ENCODE assay signal across 27 cellular contexts in genomic region chr2:222622900-222623299, GRCh38. TPM values are rescaled to one million over a fixed set of nuclear protein-coding genes. Genes with fewer than 3 reads are reported as not detected.
"Had no signal": no experiment of that assay in that cellular context is flagged by ENCODE, and none has a peak within 500 bp of the region (broad histone marks: within the 10 kb centered on the region; RNA-seq: fewer than 3 reads in every experiment).

No MANE protein-coding gene starts in this region.

- H3K4me3 Mint-ChIP-seq: activated CD8-positive, alpha-beta T cell treated with anti-CD3 and anti-CD28 coated beads, Interleukin-2, amount 10 ng/mL, durations not matched to agents 7 days and 5 days; activated naive CD4-positive, alpha-beta T cell treated with anti-CD3 and anti-CD28 coated beads, Interleukin-2, amount 50 U/mL, for 24 hours; immature natural killer cell; naive thymus-derived CD8-positive, alpha-beta T cell; stimulated activated naive CD8-positive, alpha-beta T cell treated with anti-CD3 and anti-CD28 coated beads, Interleukin-15, Interleukin-2, amounts not matched to agents 100 ng/mL and 50 ng/mL, for 24 hours had no signal

- H3K36me3 ChIP-seq: ovary, uterus had no signal

- H3K4me1 ChIP-seq: adrenal gland, ascending aorta, psoas muscle, right atrium auricular region, suprapubic skin, tibial nerve, uterus had no signal

- H3K4me1 Mint-ChIP-seq: activated naive CD4-positive, alpha-beta T cell treated with anti-CD3 and anti-CD28 coated beads, Interleukin-2, amount 50 U/mL, for 24 hours; immature natural killer cell had no signal

- H3K27ac ChIP-seq: adrenal gland, ascending aorta, brain microvascular endothelial cell, hepatocyte, ovary, psoas muscle, right atrium auricular region, suprapubic skin, tibial nerve, uterus had no signal

- H3K27me3 Mint-ChIP-seq: activated naive CD4-positive, alpha-beta T cell treated with anti-CD3 and anti-CD28 coated beads, Interleukin-2, amount 50 U/mL, for 24 hours; naive thymus-derived CD8-positive, alpha-beta T cell; stimulated activated naive CD8-positive, alpha-beta T cell treated with anti-CD3 and anti-CD28 coated beads, Interleukin-15, Interleukin-2, amounts not matched to agents 100 ng/mL and 50 ng/mL, for 24 hours had no signal

- H3K9me3 Mint-ChIP-seq: activated naive CD4-positive, alpha-beta T cell treated with anti-CD3 and anti-CD28 coated beads, Interleukin-2, amount 50 U/mL, for 24 hours; immature natural killer cell; naive thymus-derived CD8-positive, alpha-beta T cell; stimulated activated naive CD8-positive, alpha-beta T cell treated with anti-CD3 and anti-CD28 coated beads, Interleukin-15, Interleukin-2, amounts not matched to agents 100 ng/mL and 50 ng/mL, for 24 hours had no signal

- H3K9me3 ChIP-seq: adrenal gland, ascending aorta, ovary, psoas muscle, right atrium auricular region, suprapubic skin, tibial nerve, uterus had no signal

- DNase-seq: activated CD4-positive, alpha-beta T cell treated with anti-CD3 and anti-CD28 coated beads for 1 hour; activated CD4-positive, alpha-beta T cell treated with anti-CD3 and anti-CD28 coated beads, Interleukin-2, amount 50 U/mL, for 1 hour; activated CD8-positive, alpha-beta T cell treated with anti-CD3 and anti-CD28 coated beads, Interleukin-2, amount 10 ng/mL, durations not matched to agents 7 days and 5 days; activated gamma-delta T cell treated with Interleukin-2 at 50 U/mL for 16 hours; adrenal gland; brain microvascular endothelial cell; caudate nucleus; dermis blood vessel endothelial cell; effector CD8-positive, alpha-beta T cell; foreskin melanocyte; immature natural killer cell; naive thymus-derived CD8-positive, alpha-beta T cell; ovary; psoas muscle; stimulated activated CD4-positive, alpha-beta T cell treated with anti-CD3 and anti-CD28 coated beads, Interleukin-12 subunit alpha, Interleukin-12 subunit beta, amount 100 ng/mL, for 4 hours; stimulated activated CD4-positive, alpha-beta T cell treated with anti-CD3 and anti-CD28 coated beads, Interleukin-4, amount 100 ng/mL, for 4 hours; uterus had no signal

- H3K27me3 ChIP-seq: adrenal gland, ascending aorta, brain microvascular endothelial cell, hepatocyte, ovary, right atrium auricular region, suprapubic skin, tibial nerve, uterus had no signal

- H3K4me3 ChIP-seq: adrenal gland, ascending aorta, hepatocyte, ovary, psoas muscle, right atrium auricular region, suprapubic skin, tibial nerve, uterus had no signal

- H3K27ac Mint-ChIP-seq: activated CD8-positive, alpha-beta T cell treated with anti-CD3 and anti-CD28 coated beads, Interleukin-2, amount 10 ng/mL, durations not matched to agents 7 days and 5 days; activated naive CD4-positive, alpha-beta T cell treated with anti-CD3 and anti-CD28 coated beads, Interleukin-2, amount 50 U/mL, for 24 hours; immature natural killer cell; naive thymus-derived CD8-positive, alpha-beta T cell; stimulated activated naive CD8-positive, alpha-beta T cell treated with anti-CD3 and anti-CD28 coated beads, Interleukin-15, Interleukin-2, amounts not matched to agents 100 ng/mL and 50 ng/mL, for 24 hours had no signal

RNA-seq across cellular contexts. Expression of gene MOGAT1, which starts 48.6 kb away (rescaled TPM):
- total RNA-seq: activated CD8-positive, alpha-beta T cell treated with anti-CD3 and anti-CD28 coated beads, Interleukin-2, amount 10 ng/mL, durations not matched to agents 7 days and 5 days; adrenal gland; ascending aorta; dermis blood vessel endothelial cell; hepatocyte; kidney epithelial cell; lung microvascular endothelial cell; naive thymus-derived CD8-positive, alpha-beta T cell; ovary; psoas muscle; right atrium auricular region; skeletal muscle tissue; suprapubic skin; tibial nerve; uterus had no signal
- polyA plus RNA-seq: hepatocyte; immature natural killer cell; naive thymus-derived CD8-positive, alpha-beta T cell; ovary; psoas muscle had no signal
